ENCODE assay signal across 15 cellular contexts in the genomic region with DNA sequence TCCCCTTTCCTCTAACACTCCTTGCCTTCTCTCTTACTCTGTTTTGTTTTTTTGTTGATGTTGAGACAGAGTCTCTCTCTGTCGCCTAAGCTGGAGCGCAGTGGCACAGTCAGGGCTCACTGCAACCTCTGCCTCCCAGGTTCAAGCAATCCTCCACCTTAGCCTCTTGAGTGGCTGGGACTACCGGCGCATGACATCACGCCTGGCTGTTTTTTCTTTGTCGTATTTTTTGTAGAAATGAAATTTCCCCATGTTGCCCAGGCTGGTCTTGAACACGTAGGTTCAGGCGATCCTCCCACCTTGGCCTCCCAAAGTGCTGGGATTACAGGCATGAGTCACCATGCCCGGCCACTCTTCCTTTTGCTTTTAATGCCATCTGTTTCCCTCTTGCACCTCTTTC.
"Had no signal": no experiment of that assay in that cellular context is flagged by ENCODE, and none has a peak within 500 bp of the region (broad histone marks: within the 10 kb centered on the region; RNA-seq: fewer than 3 reads in every experiment).

No MANE protein-coding gene starts in this region.

- H3K4me1 ChIP-seq: colonic mucosa had no signal

- H3K4me3 ChIP-seq: colonic mucosa, SJSA1, skin epidermis had no signal

- H3K27ac ChIP-seq: colonic mucosa had no signal

- H3K27me3 ChIP-seq: colonic mucosa, SJSA1 had no signal

- H3K9me3 ChIP-seq: colonic mucosa, SJSA1 had no signal

- DNase-seq: activated CD4-positive, alpha-beta T cell treated with anti-CD3 and anti-CD28 coated beads, Interleukin-2, amount 10 ng/mL, durations not matched to agents 7 days and 5 days; activated CD8-positive, alpha-beta T cell treated with anti-CD3 and anti-CD28 coated beads, Interleukin-2, amount 10 ng/mL, durations not matched to agents 7 days and 5 days; activated naive CD4-positive, alpha-beta T cell treated with anti-CD3 and anti-CD28 coated beads, Interleukin-2, amount 10 ng/mL, durations not matched to agents 7 days and 5 days; activated naive CD8-positive, alpha-beta T cell treated with anti-CD3 and anti-CD28 coated beads, Interleukin-2, amount 50 U/mL, for 24 hours; activated T-cell treated with anti-CD3 and anti-CD28 coated beads, Interleukin-2, amount 50 U/mL, for 24 hours; colonic mucosa; foreskin melanocyte; left ventricle myocardium superior; nucleus accumbens; posterior cingulate gyrus; stimulated activated CD4-positive, alpha-beta T cell treated with anti-CD3 and anti-CD28 coated beads, Interleukin-4, amount 100 ng/mL, for 1 hour had no signal

- ATAC-seq: activated CD4-positive, CD25-positive, alpha-beta regulatory T cell treated with anti-CD3 and anti-CD28 coated beads, Interleukin-2, amount 50 U/mL, for 24 hours; activated CD8-positive, alpha-beta T cell treated with anti-CD3 and anti-CD28 coated beads, Interleukin-2, amount 10 ng/mL, durations not matched to agents 7 days and 5 days; activated naive CD8-positive, alpha-beta T cell treated with anti-CD3 and anti-CD28 coated beads, Interleukin-2, amount 50 U/mL, for 24 hours; natural killer cell treated with Interleukin-12 subunit alpha and Interleukin-12 subunit beta and Interleukin-15 and Interleukin-18, amount 100 ng/mL, for 72 hours had no signal

- H3K36me3 ChIP-seq: colonic mucosa, SJSA1 had no signal
